25 cellular contexts compared by ENCODE assay signal in the genomic region with DNA sequence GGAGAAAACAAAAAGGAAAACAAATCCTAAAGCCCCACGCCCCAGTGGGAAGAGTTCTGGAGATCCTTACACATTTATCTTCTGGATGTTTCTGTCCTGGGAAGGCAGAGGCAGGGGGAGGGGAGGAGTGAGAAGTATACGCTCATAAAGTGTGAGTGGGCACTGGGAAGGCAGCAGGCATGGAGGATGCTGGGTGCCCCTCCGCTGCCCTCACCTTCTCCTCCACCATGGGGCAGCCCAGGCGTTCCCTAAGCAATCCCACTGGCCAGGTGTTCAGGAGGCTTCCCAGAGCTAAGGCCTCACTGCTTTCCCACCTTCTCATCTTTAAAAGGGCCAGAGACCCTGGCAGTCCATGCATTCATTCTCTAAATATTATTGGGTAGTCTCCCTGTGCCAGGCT.
"Had no signal": no experiment of that assay in that cellular context is flagged by ENCODE, and none has a peak within 500 bp of the region (broad histone marks: within the 10 kb centered on the region; RNA-seq: fewer than 3 reads in every experiment).

No MANE protein-coding gene starts in this region.

- H3K36me3 ChIP-seq: neural progenitor cell, ovary, right lobe of liver, upper lobe of left lung, uterus had no signal

- H3K4me1 ChIP-seq: neural progenitor cell, parathyroid adenoma, psoas muscle, right lobe of liver, uterus had no signal

- H3K9ac ChIP-seq: neural progenitor cell, parathyroid adenoma had no signal

- H3K27ac ChIP-seq: neural progenitor cell, ovary, parathyroid adenoma, psoas muscle, right lobe of liver, skin epidermis, stomach, thoracic aorta, thyroid gland, tibial nerve, upper lobe of left lung, uterus had no signal

- H3K4me3 ChIP-seq: neural progenitor cell, ovary, psoas muscle, right lobe of liver, skin epidermis, smooth muscle cell, stomach, thoracic aorta, thyroid gland, tibial nerve, upper lobe of left lung, uterus had no signal

- ATAC-seq: naive thymus-derived CD4-positive, alpha-beta T cell; natural killer cell; psoas muscle; right cardiac atrium; right lobe of liver; stimulated activated effector memory CD8-positive, alpha-beta T cell treated with anti-CD3 and anti-CD28 coated beads, Interleukin-12 subunit alpha, Interleukin-12 subunit beta, amount 100 ng/mL, for 72 hours; stimulated activated naive B cell treated with anti-CD40 and anti-IgM and Interleukin-4, amounts not matched to agents 10 μg/mL and 1 μg/mL and 100 μg/mL, for 72 hours had no signal

- DNase-seq: naive thymus-derived CD4-positive, alpha-beta T cell; natural killer cell; occipital lobe; ovary; psoas muscle; right lobe of liver; stimulated activated CD4-positive, alpha-beta T cell treated with anti-CD3 and anti-CD28 coated beads, Interleukin-15, amount 100 ng/mL, for 24 hours; stimulated activated CD4-positive, alpha-beta T cell treated with anti-CD3 and anti-CD28 coated beads, Interleukin-2, amount 100 ng/mL, for 24 hours; stimulated activated CD4-positive, alpha-beta T cell treated with anti-CD3 and anti-CD28 coated beads, Interleukin-2, amount 100 ng/mL, for 48 hours; stimulated activated CD4-positive, alpha-beta T cell treated with anti-CD3 and anti-CD28 coated beads, Interleukin-4, amount 100 ng/mL, for 24 hours; stimulated activated naive B cell treated with anti-CD40 and anti-IgM and Interleukin-4, amounts not matched to agents 10 μg/mL and 1 μg/mL and 100 μg/mL, for 72 hours; stimulated activated naive CD4-positive, alpha-beta T cell treated with Interleukin-2 at 50 U/mL for 16 hours; stomach; thyroid gland; trophoblast cell; upper lobe of left lung; uterus had no signal

- H3K27me3 ChIP-seq: neural progenitor cell, ovary, right lobe of liver, stomach, thyroid gland, tibial nerve, upper lobe of left lung, uterus had no signal

- H3K9me3 ChIP-seq: ovary, right lobe of liver, thoracic aorta, thyroid gland, upper lobe of left lung, uterus had no signal
